ENCODE assay signal across 26 cellular contexts in genomic region chr14:102696332-102696731, GRCh38.
DNase-seq lines count a peak whose midpoint lies in the region; FAIRE-seq and TF ChIP-seq lines count a peak whose summit lies in the region.
"Had no signal": no experiment of that assay in that cellular context is flagged by ENCODE, and none has a peak within 500 bp of the region (broad histone marks: within the 10 kb centered on the region; RNA-seq: fewer than 3 reads in every experiment).

No MANE protein-coding gene starts in this region.

- H3K27me3 ChIP-seq in H9 (ENCODE audit: insufficient read depth, low read length): no peaks in the 10 kb centered on the region
- no peaks in the 10 kb centered on the region for H3K27me3 ChIP-seq in liver (ENCODE audit: control insufficient read depth in 4 of 4, insufficient read depth in 4 of 4, low read length in 3 of 4)
- H3K27me3 ChIP-seq in small intestine (ENCODE audit: control insufficient read depth in 2 of 2, insufficient read depth in 2 of 2, low read length in 2 of 2): no peaks in the 10 kb centered on the region
- H3K27me3 ChIP-seq in ovary: no peaks in the 10 kb centered on the region
- H3K27me3 ChIP-seq: sigmoid colon had no signal

- no peak overlapping the region for H2BK5ac ChIP-seq in H9 (ENCODE audit: insufficient read length, low read length)

- H3K27ac Mint-ChIP-seq in H9 (peak overlapping the region in 2 of 3 experiments; percentile 4 to 59; a peak in 1 of 7 replicates), brain (peak overlapping the region in 3 of 5 experiments; percentile 12 to 70 (median 56))
- H3K27ac Mint-ChIP-seq: activated B cell treated with CpG ODN at 0.5 μM for 24 hours; activated naive CD8-positive, alpha-beta T cell; IgD-negative memory B cell; natural killer cell treated with Interleukin-12 subunit alpha and Interleukin-12 subunit beta and Interleukin-15 and Interleukin-18, amount 100 ng/mL, for 72 hours; T-helper 2 cell treated with Interferon-gamma antibody and Interleukin-4, amounts not matched to agents 5 μg/mL and 100 μg/mL, for 36 hours had no signal

- H2BK15ac ChIP-seq in H9 (ENCODE audit: low read depth, low read length): no peak overlapping the region

- no peak overlapping the region for H4K91ac ChIP-seq in H9 (ENCODE audit: insufficient read length, low read depth, low read length)

- no peak overlapping the region for H2AK5ac ChIP-seq in H9 (ENCODE audit: insufficient read length, low read length)

- H2BK20ac ChIP-seq in H9 (ENCODE audit: low read depth, low read length, poor library complexity, severe bottlenecking): no peak overlapping the region

- H4K5ac ChIP-seq in H9 (ENCODE audit: insufficient read length, low read depth, low read length): no peak overlapping the region

- H3K79me1 ChIP-seq in H9 (ENCODE audit: insufficient read depth, low read depth, low read length, poor library complexity, severe bottlenecking): peaks cover 2% of the 10 kb centered on the region

- H3K23me2 ChIP-seq in H9 (ENCODE audit: insufficient read length, low read depth, low read length, poor library complexity, severe bottlenecking): no peaks in the 10 kb centered on the region

- FAIRE-seq in small intestine (lab: Jason Lieb, UNC): no peak
- FAIRE-seq: endothelial cell of umbilical vein had no signal

- no peak overlapping the region for H2BK12ac ChIP-seq in H9 (ENCODE audit: insufficient read length, low read depth, low read length)

- no peak for DNase-seq in H9
- peak; percentile 96 for DNase-seq in small intestine
- DNase-seq in activated CD8-positive, alpha-beta memory T cell treated with anti-CD3 and anti-CD28 coated beads, Interleukin-2, amount 50 U/mL, for 48 hours: no peak
- DNase-seq in ovary: no peak
- no peak for DNase-seq in HUDEP-2 (lab: John Stamatoyannopoulos, UW; ENCODE audit: unreplicated experiment in 76 of 76)
- DNase-seq: activated B cell treated with CpG ODN at 0.5 μM for 24 hours; activated CD4-positive, alpha-beta T cell treated with anti-CD3 and anti-CD28 coated beads, Interleukin-2, amount 50 U/mL, for 48 hours; activated CD8-positive, alpha-beta memory T cell treated with anti-CD3 and anti-CD28 coated beads, Interleukin-2, amount 50 U/mL, for 4 hours; aorta; central memory CD4-positive, alpha-beta T cell; dermis blood vessel endothelial cell; HCEC 1CT; NCI-H1105 treated with DMSO at 0.1 percent for 48 hours; NCI-H2029 treated with DMSO at 0.1 percent for 48 hours; NCI-H2227 treated with DMSO at 0.1 percent for 48 hours; NCI-H69; sigmoid colon; stimulated activated CD4-positive, alpha-beta T cell treated with anti-CD3 and anti-CD28 coated beads, Interleukin-15, amount 100 ng/mL, for 24 hours had no signal

- H3K9me3 ChIP-seq in H9 (ENCODE audit: control insufficient read depth, low read depth, low read length) (no peaks in the 10 kb centered on the region), liver (ENCODE audit: control insufficient read depth in 4 of 4, low read length in 3 of 4) (no peaks in the 10 kb centered on the region), small intestine (ENCODE audit: control insufficient read depth, low read depth) (no peaks in the 10 kb centered on the region), ovary (no peaks in the 10 kb centered on the region)
- H3K9me3 ChIP-seq: sigmoid colon had no signal

- H3K9me3 Mint-ChIP-seq in H9 (no peaks in the 10 kb centered on the region; a peak in 1 of 5 replicates), brain (peaks cover 3 to 5% (median 4%) of the 10 kb centered on the region in 5 experiments)
- H3K9me3 Mint-ChIP-seq: activated B cell treated with CpG ODN at 0.5 μM for 24 hours; IgD-negative memory B cell; natural killer cell treated with Interleukin-12 subunit alpha and Interleukin-12 subunit beta and Interleukin-15 and Interleukin-18, amount 100 ng/mL, for 72 hours had no signal

- H3T11ph ChIP-seq in H9 (ENCODE audit: low read length): no peak overlapping the region

- TF ChIP-seq POLR2A in ovary (IDR thresholded peaks at IDR 0.05): no peak

- intact Hi-C loops in ovary (cut with DNase I): loop anchor here in 3 of 4 donors (5.0 to 10.0 kb wide), 3 partner anchors 218 to 228 kb away; partner anchors contain the start of gene AMN (in 1 of the 3)

- no peaks in the 10 kb centered on the region for H3K27me3 Mint-ChIP-seq in H9 (ENCODE audit: low read depth)
- H3K27me3 Mint-ChIP-seq in brain: no peaks in the 10 kb centered on the region
- H3K27me3 Mint-ChIP-seq: activated B cell treated with CpG ODN at 0.5 μM for 24 hours; activated naive CD8-positive, alpha-beta T cell; IgD-negative memory B cell; natural killer cell treated with Interleukin-12 subunit alpha and Interleukin-12 subunit beta and Interleukin-15 and Interleukin-18, amount 100 ng/mL, for 72 hours had no signal

- no peak overlapping the region for H4K8ac ChIP-seq in H9 (replicated peaks; ENCODE audit: insufficient read length, low read depth, low read length)

- no peak overlapping the region for H2BK120ac ChIP-seq in H9 (ENCODE audit: low read depth, low read length, poor library complexity, severe bottlenecking)

- H2AFZ ChIP-seq in H9 (ENCODE audit: low read length): no peak overlapping the region

- peaks cover 32 to 37% of the 10 kb centered on the region in 2 experiments for H3K4me1 Mint-ChIP-seq in H9
- peaks cover 64% of the 10 kb centered on the region for H3K4me1 Mint-ChIP-seq in brain

- no peak overlapping the region for H3K4me2 ChIP-seq in H9 (ENCODE audit: insufficient read depth, insufficient read length, low read length)

- H3K4me3 ChIP-seq in liver (ENCODE audit: low read depth in 1 of 3, low read length in 3 of 3) (no peak overlapping the region), small intestine (ENCODE audit: low read depth in 1 of 2, low read length in 2 of 2) (no peak overlapping the region), ovary (no peak overlapping the region)
- H3K4me3 ChIP-seq: sigmoid colon had no signal

- H3K4me3 Mint-ChIP-seq in H9 (no peak overlapping the region), brain (peak overlapping the region in 1 of 5 experiments; percentile 21)
- H3K4me3 Mint-ChIP-seq: activated B cell treated with CpG ODN at 0.5 μM for 24 hours; activated naive CD8-positive, alpha-beta T cell; CD14-positive monocyte; natural killer cell treated with Interleukin-12 subunit alpha and Interleukin-12 subunit beta and Interleukin-15 and Interleukin-18, amount 100 ng/mL, for 72 hours; T-helper 2 cell treated with Interferon-gamma antibody and Interleukin-4, amounts not matched to agents 5 μg/mL and 100 μg/mL, for 36 hours had no signal

- no peak overlapping the region for H3K9ac ChIP-seq in H9 (ENCODE audit: extremely low read depth, insufficient read length, low read length)
- no peak overlapping the region for H3K9ac ChIP-seq in liver (ENCODE audit: low read depth in 1 of 2, low read length in 2 of 2)

- no peak overlapping the region for H3K14ac ChIP-seq in H9 (ENCODE audit: insufficient read depth, low read length)

- no CpG with 5 or more reads among the region's 8 CpGs for WGBS in H9 (ENCODE audit: extremely low coverage, insufficient read length, low lambda C conversion rate)
- 33% methylated on average over 8 of the region's 8 CpGs for WGBS in liver
- 20 to 57% (median 37%) methylated on average over 8 of the region's 8 CpGs for WGBS in small intestine, 3 donors
- WGBS in ovary, 3 donors: 69 to 75% (median 70%) methylated on average over 8 of the region's 8 CpGs

- TF ChIP-seq RAD21 in liver (IDR thresholded peaks at IDR 0.05): peak in 1 of 2 donors; percentile 20

- H3K18ac ChIP-seq in H9 (ENCODE audit: insufficient read length, low read depth, low read length): no peak overlapping the region

- H3K23ac ChIP-seq in H9 (ENCODE audit: insufficient read length, low read depth, low read length): no peak overlapping the region

- no peaks in the 10 kb centered on the region for H3K4me1 ChIP-seq in H9 (ENCODE audit: insufficient read depth, low read length)
- H3K4me1 ChIP-seq in liver (ENCODE audit: control insufficient read depth in 4 of 4, insufficient read depth in 4 of 4, low read length in 3 of 4): peaks cover 0 to 25% (median 8%) of the 10 kb centered on the region in 4 donors
- peaks cover 2 to 8% of the 10 kb centered on the region in 2 donors for H3K4me1 ChIP-seq in small intestine (ENCODE audit: control insufficient read depth in 2 of 2, insufficient read depth in 1 of 2, low read depth in 1 of 2, low read length in 1 of 2)
- H3K4me1 ChIP-seq in ovary (ENCODE audit: insufficient read depth): peaks cover 1% of the 10 kb centered on the region

- H3K56ac ChIP-seq in H9 (ENCODE audit: insufficient read length, low read depth, low read length): no peak overlapping the region

- no peak for TF ChIP-seq EP300 in ovary (IDR thresholded peaks at IDR 0.05)

- H3K27ac ChIP-seq in H9 (ENCODE audit: insufficient read length, low read depth, low read length) (no peak overlapping the region), liver (ENCODE audit: low read depth in 1 of 2, low read length in 2 of 2) (no peak overlapping the region), small intestine (ENCODE audit: low read depth in 1 of 2, low read length in 1 of 2) (no peak overlapping the region), ovary (no peak overlapping the region)
- H3K27ac ChIP-seq: sigmoid colon had no signal

- no peaks in the 10 kb centered on the region; the same call in 1 of the 2 replicates for H3K79me2 ChIP-seq in H9 (ENCODE audit: insufficient read depth, low read length)

- no peak overlapping the region for H3K4ac ChIP-seq in H9 (ENCODE audit: low read depth, low read length)

- H3K36me3 Mint-ChIP-seq in H9 (ENCODE audit: insufficient read depth in 1 of 3, low read depth in 3 of 3): peaks cover 5 to 6% (median 6%) of the 10 kb centered on the region in 3 experiments; a peak in 6 of 7 replicates
- H3K36me3 Mint-ChIP-seq in brain: peaks cover 16% of the 10 kb centered on the region

- no peaks in the 10 kb centered on the region for H4K20me1 ChIP-seq in H9 (ENCODE audit: control insufficient read depth, insufficient read depth, insufficient read length)

- no peaks in the 10 kb centered on the region for H3K36me3 ChIP-seq in liver (ENCODE audit: control insufficient read depth in 4 of 4, insufficient read depth in 3 of 4, low read depth in 1 of 4, low read length in 3 of 4)
- no peaks in the 10 kb centered on the region for H3K36me3 ChIP-seq in small intestine (ENCODE audit: control insufficient read depth in 2 of 2, insufficient read depth in 2 of 2, low read length in 2 of 2)
- no peaks in the 10 kb centered on the region for H3K36me3 ChIP-seq in ovary
- H3K36me3 ChIP-seq: sigmoid colon had no signal

- TF ChIP-seq CTCF in H9 (conservative IDR thresholded peaks at IDR 0.05) (no peak), brain (conservative IDR thresholded peaks at IDR 0.05) (no peak), liver (IDR thresholded peaks at IDR 0.05; ENCODE audit: low read depth, low read length, missing input control) (no peak), ovary (IDR thresholded peaks at IDR 0.05) (no peak)

TF ChIP-seq in liver, 16 proteins besides CTCF, POLR2A, EP300 and RAD21 (continues in another document):
- TF ChIP-seq RXRA (IDR thresholded peaks at IDR 0.05) (peak; percentile 26 to 35), HNF4A (conservative IDR thresholded peaks at IDR 0.05) (peak; percentile 71 to 82), HNF4G (IDR thresholded peaks at IDR 0.05) (peak; percentile 53)
- TF ChIP-seq, protein P1, sequence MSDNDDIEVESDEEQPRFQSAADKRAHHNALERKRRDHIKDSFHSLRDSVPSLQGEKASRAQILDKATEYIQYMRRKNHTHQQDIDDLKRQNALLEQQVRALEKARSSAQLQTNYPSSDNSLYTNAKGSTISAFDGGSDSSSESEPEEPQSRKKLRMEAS (IDR thresholded peaks at IDR 0.05): no peak
